Comparison of ENCODE assay signal across 19 cellular contexts in the genomic region with DNA sequence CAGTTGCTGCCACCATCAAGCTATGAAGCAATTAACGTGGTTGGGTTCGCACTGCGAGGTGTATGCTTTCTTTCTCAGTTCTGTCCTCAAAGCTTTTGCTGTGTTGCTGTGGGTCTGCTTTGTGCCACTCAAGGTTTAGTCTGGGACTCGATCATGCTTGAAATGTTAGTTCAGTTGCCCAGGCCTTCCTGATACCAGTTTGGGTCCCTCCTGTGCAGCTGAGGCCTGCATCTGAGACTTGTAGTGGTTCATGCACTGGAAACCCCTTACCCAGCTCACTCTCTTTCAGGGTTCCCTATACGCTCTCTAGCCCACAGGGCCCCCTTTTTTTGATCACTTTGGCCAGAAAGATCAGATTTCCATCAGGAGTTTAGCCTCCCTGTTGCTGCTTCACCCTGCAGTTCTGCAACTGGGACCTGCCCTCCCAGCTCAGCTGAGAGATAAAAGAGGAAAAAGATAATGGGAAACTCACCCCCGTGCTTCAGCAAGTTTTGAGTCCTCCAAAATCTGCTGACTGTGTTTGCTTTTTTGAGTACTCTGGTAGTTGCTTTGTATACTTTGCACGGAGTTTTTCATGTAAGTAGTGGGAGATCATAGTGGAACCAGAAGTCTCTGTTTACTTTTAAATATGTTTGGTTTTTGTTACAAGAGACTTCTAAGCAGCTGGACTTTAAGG.
"Had no signal": no experiment of that assay in that cellular context is flagged by ENCODE, and none has a peak within 500 bp of the region (broad histone marks: within the 10 kb centered on the region; RNA-seq: fewer than 3 reads in every experiment).

No MANE protein-coding gene starts in this region.

- H3K4me3 Mint-ChIP-seq: activated CD4-positive, alpha-beta T cell treated with anti-CD3 and anti-CD28 coated beads, Interleukin-2, amount 10 ng/mL, durations not matched to agents 24 days and 14 days; activated CD8-positive, alpha-beta T cell treated with anti-CD3 and anti-CD28 coated beads for 36 hours; activated naive CD4-positive, alpha-beta T cell treated with anti-CD3 and anti-CD28 coated beads for 36 hours; activated T-cell treated with anti-CD3 and anti-CD28 coated beads, Interleukin-2, amount 50 U/mL, for 24 hours; stimulated activated memory B cell treated with anti-CD40 and anti-IgM and Interleukin-4, amounts not matched to agents 10 μg/mL and 1 μg/mL and 100 μg/mL, for 72 hours; T-helper 1 cell treated with Interleukin-12 subunit alpha and Interleukin-12 subunit beta and Interleukin-4 antibody, amounts not matched to agents 30 μg/mL and 1 μg/mL, for 36 hours had no signal

- H3K4me3 ChIP-seq: body of pancreas, dorsolateral prefrontal cortex, sigmoid colon, spleen, thoracic aorta had no signal

- H3K9me3 ChIP-seq: body of pancreas, sigmoid colon, spleen, thoracic aorta had no signal

- DNase-seq: activated CD4-positive, alpha-beta T cell treated with anti-CD3 and anti-CD28 coated beads, Interleukin-2, amount 10 ng/mL, durations not matched to agents 24 days and 14 days; activated CD8-positive, alpha-beta T cell treated with anti-CD3 and anti-CD28 coated beads for 36 hours; activated naive CD4-positive, alpha-beta T cell treated with anti-CD3 and anti-CD28 coated beads for 36 hours; activated T-cell treated with anti-CD3 and anti-CD28 coated beads, Interleukin-2, amount 50 U/mL, for 24 hours; body of pancreas; central memory CD4-positive, alpha-beta T cell; dorsolateral prefrontal cortex; foreskin melanocyte; glutamatergic neuron; kidney; mammary epithelial cell; sigmoid colon; spleen; stimulated activated CD4-positive, alpha-beta T cell treated with anti-CD3 and anti-CD28 coated beads, Interleukin-4, amount 100 ng/mL, for 4 hours had no signal

- H3K36me3 ChIP-seq: sigmoid colon, spleen, thoracic aorta had no signal

- H3K4me1 ChIP-seq: body of pancreas, parathyroid adenoma, sigmoid colon, spleen had no signal

- H3K27ac Mint-ChIP-seq: activated CD4-positive, alpha-beta T cell treated with anti-CD3 and anti-CD28 coated beads, Interleukin-2, amount 10 ng/mL, durations not matched to agents 24 days and 14 days; activated CD8-positive, alpha-beta T cell treated with anti-CD3 and anti-CD28 coated beads for 36 hours; activated naive CD4-positive, alpha-beta T cell treated with anti-CD3 and anti-CD28 coated beads for 36 hours; activated T-cell treated with anti-CD3 and anti-CD28 coated beads, Interleukin-2, amount 50 U/mL, for 24 hours; stimulated activated memory B cell treated with anti-CD40 and anti-IgM and Interleukin-4, amounts not matched to agents 10 μg/mL and 1 μg/mL and 100 μg/mL, for 72 hours; T-helper 1 cell treated with Interleukin-12 subunit alpha and Interleukin-12 subunit beta and Interleukin-4 antibody, amounts not matched to agents 30 μg/mL and 1 μg/mL, for 36 hours had no signal

- H3K9me3 Mint-ChIP-seq: activated CD4-positive, alpha-beta T cell treated with anti-CD3 and anti-CD28 coated beads, Interleukin-2, amount 10 ng/mL, durations not matched to agents 24 days and 14 days; activated CD8-positive, alpha-beta T cell treated with anti-CD3 and anti-CD28 coated beads for 36 hours; activated naive CD4-positive, alpha-beta T cell treated with anti-CD3 and anti-CD28 coated beads for 36 hours; activated T-cell treated with anti-CD3 and anti-CD28 coated beads, Interleukin-2, amount 50 U/mL, for 24 hours; stimulated activated memory B cell treated with anti-CD40 and anti-IgM and Interleukin-4, amounts not matched to agents 10 μg/mL and 1 μg/mL and 100 μg/mL, for 72 hours; T-helper 1 cell treated with Interleukin-12 subunit alpha and Interleukin-12 subunit beta and Interleukin-4 antibody, amounts not matched to agents 30 μg/mL and 1 μg/mL, for 36 hours had no signal

- H3K4me1 Mint-ChIP-seq: stimulated activated memory B cell treated with anti-CD40 and anti-IgM and Interleukin-4, amounts not matched to agents 10 μg/mL and 1 μg/mL and 100 μg/mL, for 72 hours had no signal

- H3K27me3 ChIP-seq: body of pancreas, dorsolateral prefrontal cortex, sigmoid colon, spleen had no signal

- H3K27me3 Mint-ChIP-seq: activated CD4-positive, alpha-beta T cell treated with anti-CD3 and anti-CD28 coated beads, Interleukin-2, amount 10 ng/mL, durations not matched to agents 24 days and 14 days; activated T-cell treated with anti-CD3 and anti-CD28 coated beads, Interleukin-2, amount 50 U/mL, for 24 hours; stimulated activated memory B cell treated with anti-CD40 and anti-IgM and Interleukin-4, amounts not matched to agents 10 μg/mL and 1 μg/mL and 100 μg/mL, for 72 hours had no signal

- H3K27ac ChIP-seq: body of pancreas, dorsolateral prefrontal cortex, parathyroid adenoma, sigmoid colon, spleen, thoracic aorta had no signal

- ATAC-seq: activated CD8-positive, alpha-beta T cell treated with anti-CD3 and anti-CD28 coated beads for 36 hours; body of pancreas; left lobe of liver; stimulated activated memory B cell treated with anti-CD40 and anti-IgM and Interleukin-4, amounts not matched to agents 10 μg/mL and 1 μg/mL and 100 μg/mL, for 72 hours had no signal
